ENCODE assay signal across 8 cellular contexts in the genomic region with DNA sequence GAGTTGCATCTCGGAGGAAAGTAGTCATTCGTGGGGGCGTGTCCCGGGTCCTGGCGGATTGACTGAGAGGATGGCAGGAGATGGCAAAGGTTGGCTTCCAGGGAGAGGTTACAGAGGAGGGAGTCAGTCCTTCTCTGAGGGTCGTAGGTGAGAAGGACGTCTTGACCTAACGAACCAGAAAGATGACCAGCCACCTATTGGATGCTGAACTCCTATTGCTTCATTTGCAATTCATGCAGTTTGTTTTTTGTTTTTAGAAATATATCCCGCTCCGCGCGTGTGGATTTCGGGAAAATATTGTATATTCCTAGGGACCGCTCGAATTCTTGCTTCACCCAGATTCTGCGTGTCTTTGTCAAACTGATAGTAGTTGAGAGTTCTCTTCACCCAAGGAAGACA. TPM values are rescaled to one million over a fixed set of nuclear protein-coding genes. Genes with fewer than 3 reads are reported as not detected.
DNase-seq lines count a peak whose midpoint lies in the region; TF ChIP-seq lines count a peak whose summit lies in the region.

No MANE protein-coding gene starts in this region.

- peak overlapping the region; percentile 82 for H2AFZ ChIP-seq in neural progenitor cell (replicated peaks)

- no peaks in the 10 kb centered on the region for H3K36me3 ChIP-seq in BJ (ENCODE audit: control insufficient read depth, insufficient read depth, low read length)
- H3K36me3 ChIP-seq in HUES48 (ENCODE audit: control insufficient read depth, insufficient read depth, low read length), result no peaks in the 10 kb centered on the region
- no peaks in the 10 kb centered on the region for H3K36me3 ChIP-seq in neural progenitor cell
- H3K36me3 ChIP-seq in testis (ENCODE audit: low read depth, missing control alignments), result no peaks in the 10 kb centered on the region

- no peak for TF ChIP-seq POLR2A in testis (IDR thresholded peaks at IDR 0.05)

- TF ChIP-seq CTCF in BJ (IDR thresholded peaks at IDR 0.05; ENCODE audit: insufficient read depth, low read depth, low read length), result no peak
- TF ChIP-seq CTCF in epithelial cell of proximal tubule (conservative IDR thresholded peaks at IDR 0.05; ENCODE audit: low read depth, low read length), result no peak
- TF ChIP-seq CTCF in neural progenitor cell (IDR thresholded peaks at IDR 0.05), result no peak
- no peak for TF ChIP-seq CTCF in testis (IDR thresholded peaks at IDR 0.05)
- TF ChIP-seq CTCF in GM10248 (IDR thresholded peaks at IDR 0.05; ENCODE audit: control extremely low read depth, extremely low read depth, low read depth, missing control alignments), result no peak

- peak overlapping the region; percentile 94 for H3K27ac Mint-ChIP-seq in neural progenitor cell

- intact Hi-C loops in testis (cut with DNase I; ENCODE audit: low total_unique reads), result no loop called here

- no peaks in the 10 kb centered on the region for H3K9me3 ChIP-seq in HUES48 (ENCODE audit: control insufficient read depth, insufficient read depth, low read length)
- H3K9me3 ChIP-seq in neural progenitor cell (ENCODE audit: low read depth), result no peaks in the 10 kb centered on the region
- H3K9me3 ChIP-seq in testis, result no peaks in the 10 kb centered on the region

- H3K4me1 ChIP-seq in HUES48 (ENCODE audit: control insufficient read depth, insufficient read depth, low read length), result peaks cover 17% of the 10 kb centered on the region; the same call in 1 of the 2 replicates
- peaks cover 15% of the 10 kb centered on the region for H3K4me1 ChIP-seq in neural progenitor cell
- H3K4me1 ChIP-seq in testis, result peaks cover 14% of the 10 kb centered on the region

- 2 to 3% methylated on average over 16 of the region's 16 CpGs for WGBS in testis, 2 donors

- H3K27me3 ChIP-seq in BJ (ENCODE audit: control insufficient read depth, insufficient read depth, low read length), result no peaks in the 10 kb centered on the region
- peaks cover 20% of the 10 kb centered on the region for H3K27me3 ChIP-seq in HUES48 (ENCODE audit: control insufficient read depth, insufficient read depth, low read length)
- peaks cover 8% of the 10 kb centered on the region for H3K27me3 ChIP-seq in neural progenitor cell
- H3K27me3 ChIP-seq in testis, result no peaks in the 10 kb centered on the region

- H3K27me3 Mint-ChIP-seq in neural progenitor cell (ENCODE audit: insufficient read depth, low read depth), result no peaks in the 10 kb centered on the region

- H3F3A ChIP-seq in neural progenitor cell (ENCODE audit: low read depth), result peaks cover 17% of the 10 kb centered on the region

- H4K20me1 ChIP-seq in neural progenitor cell (ENCODE audit: low read depth), result no peaks in the 10 kb centered on the region

- H3K9me3 Mint-ChIP-seq in neural progenitor cell, result no peaks in the 10 kb centered on the region

- H3K4me3 ChIP-seq in BJ (ENCODE audit: low read depth, low read length) (peak overlapping the region; percentile 87), HUES48 (ENCODE audit: low read depth, low read length) (peak overlapping the region; percentile 90), epithelial cell of proximal tubule (ENCODE audit: low read depth, low read length) (peak overlapping the region; percentile 91), neural progenitor cell (peak overlapping the region; percentile 75), testis (peak overlapping the region; percentile 89 to 92)

- peaks cover 2% of the 10 kb centered on the region for H3K36me3 Mint-ChIP-seq in neural progenitor cell

- peak overlapping the region; percentile 71 for H3K9ac ChIP-seq in HUES48 (ENCODE audit: low read depth, low read length)
- H3K9ac ChIP-seq in neural progenitor cell, result peak overlapping the region; percentile 56

- peak overlapping the region; percentile 69 for H3K27ac ChIP-seq in HUES48 (ENCODE audit: low read depth, low read length)
- H3K27ac ChIP-seq in neural progenitor cell, result peak overlapping the region; percentile 60
- peak overlapping the region; percentile 94 to 96 for H3K27ac ChIP-seq in testis

- H3K4me3 Mint-ChIP-seq in neural progenitor cell, result peak overlapping the region; percentile 97

- H3K79me2 ChIP-seq in neural progenitor cell (ENCODE audit: low read depth), result peaks cover 48% of the 10 kb centered on the region

- peaks cover 27% of the 10 kb centered on the region for H3K4me1 Mint-ChIP-seq in neural progenitor cell

- DNase-seq in BJ (ENCODE audit: low read depth) (no peak), epithelial cell of proximal tubule (ENCODE audit: low read depth) (no peak), neural progenitor cell (ENCODE audit: low spot score) (no peak), testis (peak; percentile 70), GM10248 (ENCODE audit: extremely low spot score) (no peak), SKM-1 (lab: John Stamatoyannopoulos, UW; ENCODE audit: unreplicated experiment) (no peak)
- peak; percentile 57 for DNase-seq in activated CD4-positive, alpha-beta T cell treated with anti-CD3 and anti-CD28 coated beads, Interleukin-2, amount 50 U/mL, for 1 hour

- peak overlapping the region; percentile 84 for H3K4me2 ChIP-seq in neural progenitor cell

- POLR2A ChIA-PET in BJ (lab: Charles Lee) (no interaction called here), GM10248 (lab: Yijun Ruan, JAX) (no interaction called here)

- CTCF ChIA-PET in BJ (lab: Yijun Ruan, JAX), result interaction anchor here (0.6 kb wide), 1 partner anchor 20 kb away, joined by 3 read pairs; no protein-coding TSS in a partner anchor
- CTCF ChIA-PET in GM10248 (lab: Yijun Ruan, JAX), result no interaction called here

RNA-seq across cellular contexts. Expression of a gene that starts 0.5 kb away (rescaled TPM):
- 5.7 and 6.2 TPM in 2 replicates for polyA plus RNA-seq in BJ (2011; rRNA removed)
- 9.4 and 10.8 TPM in 2 replicates for polyA minus RNA-seq in BJ (2011; rRNA and poly(A)+ RNA removed)
- total RNA-seq in epithelial cell of proximal tubule, result 2.3 and 3.8 TPM in 2 replicates
- 6.5 and 9.2 TPM in 2 replicates for total RNA-seq in neural progenitor cell (ENCODE audit: low replicate concordance)
- 10 to 100 TPM; 50.6 to 71.8 TPM for total RNA-seq in testis
- 21.8 TPM for polyA plus RNA-seq in testis (ENCODE audit: insufficient read depth, low read depth, low replicate concordance)

Comparison
In these comparisons a context has a peak if more than half of its experiments do, and no peak if none do; other contexts are left out.
1. DNase-seq: peak in activated CD4-positive, alpha-beta T cell treated with anti-CD3 and anti-CD28 coated beads, Interleukin-2, amount 50 U/mL, for 1 hour (single experiment) and testis (single experiment); none in BJ (single experiment), epithelial cell of proximal tubule (single experiment), neural progenitor cell (single experiment), GM10248 (single experiment) and SKM-1 (single experiment).
2. Peak in every context shown above with its lines, with median percentiles within 50 percentile points of each other: H3K4me3 ChIP-seq and H3K27ac ChIP-seq.